ENCODE assay signal across 8 cellular contexts in the genomic region with DNA sequence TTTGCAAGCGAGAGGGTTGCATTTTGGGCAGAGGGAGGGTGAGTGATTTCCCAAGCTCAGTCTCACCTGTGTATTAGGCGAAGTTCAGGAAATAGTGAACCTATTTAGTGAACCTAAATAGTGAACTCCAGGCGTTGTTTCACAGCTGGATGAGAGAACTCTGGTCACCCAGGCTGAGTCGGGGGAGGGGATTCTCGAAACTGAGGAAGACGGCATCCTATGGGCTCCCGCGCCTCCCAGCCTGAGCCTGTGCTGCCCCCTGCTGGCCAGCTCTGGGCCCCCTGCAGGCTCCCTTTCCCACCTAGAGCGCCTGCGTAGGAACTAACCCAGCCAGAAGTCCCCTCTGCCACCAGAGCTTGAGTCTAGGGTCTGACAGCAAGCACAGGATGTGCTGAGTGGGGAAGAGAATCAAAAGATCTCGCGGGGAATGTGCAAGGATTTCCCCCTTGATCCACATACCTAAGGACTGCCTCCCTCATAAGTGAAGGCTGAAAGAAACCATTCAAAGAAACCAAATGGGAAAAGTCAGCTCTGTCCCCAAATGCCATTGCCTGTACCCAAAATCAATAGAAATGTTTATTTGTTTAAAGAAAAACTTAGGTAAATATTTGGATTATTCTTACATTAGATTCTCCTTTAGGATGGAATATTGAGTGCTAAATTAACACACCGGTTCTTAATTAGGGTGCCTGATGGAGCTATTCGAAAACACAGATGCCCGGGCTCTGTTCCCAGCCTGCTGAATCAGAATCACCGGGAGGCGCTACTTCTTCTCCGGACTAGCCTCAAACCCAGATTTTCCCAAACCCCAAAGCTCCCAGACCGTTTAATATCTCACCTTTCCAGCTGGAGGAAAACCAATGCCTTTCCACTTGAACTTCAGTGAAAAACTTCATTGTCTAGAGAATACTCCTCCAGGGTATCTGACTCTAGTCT. TPM values are rescaled to one million over a fixed set of nuclear protein-coding genes. Genes with fewer than 3 reads are reported as not detected.
A peak's percentile ranks its signal among the peaks of the same experiment; 100 is the strongest.
DNase-seq lines count a peak whose midpoint lies in the region; ATAC-seq and TF ChIP-seq lines count a peak whose summit lies in the region.

No MANE protein-coding gene starts in this region.

- H3K27me3 ChIP-seq in AG04450 (ENCODE audit: control insufficient read depth, insufficient read depth, low read length) (peaks cover 3% of the 10 kb centered on the region), PC-3 (ENCODE audit: low read length) (no peaks in the 10 kb centered on the region), testis (no peaks in the 10 kb centered on the region)

- 11 to 12% methylated on average over 12 to 19 of the region's 19 CpGs for WGBS in testis, 2 donors

- no peaks in the 10 kb centered on the region for H3K9me2 ChIP-seq in PC-3 (replicated peaks; ENCODE audit: low read length)

- no peak overlapping the region for H3K9ac ChIP-seq in PC-3 (ENCODE audit: low read length)

- ATAC-seq in GM18909 (IDR thresholded peaks at IDR 0.05; ENCODE audit: poor library complexity, unreplicated experiment) = peak; percentile 51
- ATAC-seq in PC-3 = peak; percentile 87
- peak; percentile 77 to 78 for ATAC-seq in activated T-cell treated with anti-CD3 and anti-CD28 coated beads, Interleukin-2, amount 50 U/mL, for 72 hours (replicated peaks in 1 of 2)
- peak; percentile 87 for ATAC-seq in omental fat pad (ENCODE audit: low FRiP score)

- H3K79me2 ChIP-seq in PC-3 (ENCODE audit: low read length) = no peaks in the 10 kb centered on the region

- H3K4me1 ChIP-seq in PC-3 (ENCODE audit: insufficient read depth, low read length) (peaks cover 5% of the 10 kb centered on the region; the same call in 1 of the 2 replicates), testis (no peaks in the 10 kb centered on the region)

- H4K20me1 ChIP-seq in PC-3 (ENCODE audit: low read length) = no peaks in the 10 kb centered on the region

- TF ChIP-seq POLR2A in testis (IDR thresholded peaks at IDR 0.05) = no peak

- H3K4me2 ChIP-seq in PC-3 (ENCODE audit: low read length) = peak overlapping the region; percentile 55

- H3K27ac Mint-ChIP-seq in activated T-cell treated with anti-CD3 and anti-CD28 coated beads, Interleukin-2, amount 50 U/mL, for 72 hours = no peak overlapping the region

- intact Hi-C loops in PC-3 (cut with micrococcal nuclease) = loop anchor here (1.0 to 2.0 kb wide), 4 partner anchors 46 to 198 kb away; no protein-coding TSS in a partner anchor
- intact Hi-C loops in testis (cut with DNase I; ENCODE audit: low total_unique reads) = no loop called here

- H3K4me1 Mint-ChIP-seq in activated T-cell treated with anti-CD3 and anti-CD28 coated beads, Interleukin-2, amount 50 U/mL, for 72 hours (ENCODE audit: low read depth) = peaks cover 21% of the 10 kb centered on the region

- no peak for DNase-seq in AG04450 (ENCODE audit: low read depth, low spot score)
- DNase-seq in HPDE6-E6E7 (ENCODE audit: extremely low spot score) = peak; percentile 80
- DNase-seq in PC-3 = peak; percentile 69
- DNase-seq in activated T-cell treated with anti-CD3 and anti-CD28 coated beads, Interleukin-2, amount 50 U/mL, for 72 hours = peak; percentile 85 to 88
- DNase-seq in fibroblast of the aortic adventitia (ENCODE audit: low read depth) = peak; percentile 46
- peak; percentile 60 for DNase-seq in omental fat pad (ENCODE audit: low spot score)
- DNase-seq in testis = peak; percentile 81

- H3K9me3 Mint-ChIP-seq in activated T-cell treated with anti-CD3 and anti-CD28 coated beads, Interleukin-2, amount 50 U/mL, for 72 hours = no peaks in the 10 kb centered on the region

- H3K9me3 ChIP-seq in AG04450 (ENCODE audit: control insufficient read depth, insufficient read depth, low read length) (no peaks in the 10 kb centered on the region), PC-3 (ENCODE audit: low read length) (no peaks in the 10 kb centered on the region), testis (no peaks in the 10 kb centered on the region)

- no peaks in the 10 kb centered on the region for H3K36me3 ChIP-seq in PC-3 (ENCODE audit: low read depth, low read length)
- no peaks in the 10 kb centered on the region for H3K36me3 ChIP-seq in testis (ENCODE audit: low read depth, missing control alignments)

- H2AFZ ChIP-seq in PC-3 (ENCODE audit: low read length) = peak overlapping the region; percentile 43; the same call in 1 of the 2 replicates

- H3K27ac ChIP-seq in AG04450 (ENCODE audit: low read depth, low read length) = no peak overlapping the region
- no peak overlapping the region for H3K27ac ChIP-seq in PC-3 (ENCODE audit: low read length)
- no peak overlapping the region for H3K27ac ChIP-seq in testis

- peak; percentile 82 for TF ChIP-seq CTCF in AG04450 (IDR thresholded peaks at IDR 0.05; ENCODE audit: low read depth, low read length)
- TF ChIP-seq CTCF in PC-3 (conservative IDR thresholded peaks at IDR 0.05; ENCODE audit: low read depth, low read length) = peak; percentile 69
- TF ChIP-seq CTCF in fibroblast of the aortic adventitia (IDR thresholded peaks at IDR 0.05; ENCODE audit: insufficient read depth, low read length) = peak; percentile 96
- TF ChIP-seq CTCF in omental fat pad (IDR thresholded peaks at IDR 0.05) = peak in 1 of 3 donors; percentile 66
- TF ChIP-seq CTCF in testis (IDR thresholded peaks at IDR 0.05) = peak; percentile 43 to 91 (median 68)

- CTCF ChIA-PET in AG04450 (lab: Charles Lee) (interaction anchor here (0.6 to 2.6 kb wide), 38 partner anchors 9 to 372 kb away, joined by 3 to 27 read pairs (median 6); a partner anchor contains a TSS), PC-3 (lab: Charles Lee) (interaction anchor here (0.6 to 2.1 kb wide), 2 partner anchors 46 to 175 kb away, joined by 3 to 40 read pairs; no protein-coding TSS in a partner anchor)

- H3K4me3 Mint-ChIP-seq in activated T-cell treated with anti-CD3 and anti-CD28 coated beads, Interleukin-2, amount 50 U/mL, for 72 hours = peak overlapping the region in 1 of 2 donors; percentile 33

- no peaks in the 10 kb centered on the region for H3K36me3 Mint-ChIP-seq in activated T-cell treated with anti-CD3 and anti-CD28 coated beads, Interleukin-2, amount 50 U/mL, for 72 hours (ENCODE audit: insufficient read depth in 2 of 2)

- H3K4me3 ChIP-seq in AG04450 (ENCODE audit: low read depth, low read length) (no peak overlapping the region), PC-3 (ENCODE audit: low read length) (no peak overlapping the region), fibroblast of the aortic adventitia (ENCODE audit: low read depth, low read length) (no peak overlapping the region), testis (no peak overlapping the region)

- H3F3A ChIP-seq in PC-3 (ENCODE audit: low read length, unreplicated experiment) = no peaks in the 10 kb centered on the region

- H3K27me3 Mint-ChIP-seq in activated T-cell treated with anti-CD3 and anti-CD28 coated beads, Interleukin-2, amount 50 U/mL, for 72 hours (ENCODE audit: low read depth) = peaks cover 29% of the 10 kb centered on the region

- POLR2A ChIA-PET in AG04450 (lab: Yijun Ruan, JAX) (no interaction called here), PC-3 (lab: Charles Lee; ENCODE audit: unreplicated experiment) (interaction anchor here (0.5 kb wide), 1 partner anchor 46 kb away, joined by 9 read pairs; no protein-coding TSS in a partner anchor)

- no TSS peak for BruUV-seq in PC-3 (replicated peaks; lab: Mats Ljungman, UMichigan)

RNA-seq across cellular contexts. Expression of a gene that starts 14.8 kb away (rescaled TPM):
- polyA plus RNA-seq in AG04450 (2011; rRNA removed) (not detected in 2 replicates), testis (ENCODE audit: insufficient read depth, low read depth, low replicate concordance) (1.4 TPM)
- not detected in 2 replicates for polyA minus RNA-seq in AG04450 (2011; rRNA and poly(A)+ RNA removed)
- total RNA-seq in PC-3 (2014; rRNA removed) (7.4 and 14.6 TPM in 2 replicates), fibroblast of the aortic adventitia (ENCODE audit: low replicate concordance) (not detected in 2 replicates), omental fat pad (not detected), testis (1 to 10 TPM; 1.3 to 1.6 TPM)
- not detected for total RNA-seq in activated T-cell treated with anti-CD3 and anti-CD28 coated beads, Interleukin-2, amount 50 U/mL, for 72 hours

RNA-seq across cellular contexts. Expression of a gene that starts 34.3 kb away (rescaled TPM):
- polyA plus RNA-seq in AG04450 (2011; rRNA removed) (not detected in 2 replicates), testis (ENCODE audit: insufficient read depth, low read depth, low replicate concordance) (1.6 TPM)
- polyA minus RNA-seq in AG04450 (2011; rRNA and poly(A)+ RNA removed) = not detected in 2 replicates
- total RNA-seq in PC-3 (2014; rRNA removed) (not detected in 2 replicates), fibroblast of the aortic adventitia (ENCODE audit: low replicate concordance) (not detected in 2 replicates), omental fat pad (under 1 TPM in 1 of 4 donors, not detected in 3; 0.19 TPM), testis (1 to 10 TPM; 1.5 to 2.9 TPM)
- not detected for total RNA-seq in activated T-cell treated with anti-CD3 and anti-CD28 coated beads, Interleukin-2, amount 50 U/mL, for 72 hours
